In the genomic region with DNA sequence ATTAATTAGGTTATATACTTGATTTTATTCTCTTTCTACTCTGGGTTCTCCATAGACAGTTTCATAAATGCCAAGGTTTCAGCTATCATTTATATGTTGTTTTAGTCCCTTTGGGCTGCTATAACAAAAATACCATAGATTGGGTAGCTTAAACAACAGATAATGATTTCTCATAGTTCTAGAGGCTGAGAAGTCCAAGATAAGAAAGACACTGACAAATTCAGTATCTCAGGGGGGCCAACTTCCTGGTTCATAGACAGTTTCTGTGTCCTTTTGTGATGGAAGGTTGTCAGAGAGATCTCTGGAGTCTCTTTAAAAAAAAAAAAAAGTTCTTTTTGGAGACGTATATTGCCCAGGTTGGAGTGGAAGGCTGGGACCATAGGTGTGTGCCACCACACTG, we compare ENCODE assay signal across 27 cellular contexts.
"Had no signal": no experiment of that assay in that cellular context is flagged by ENCODE, and none has a peak within 500 bp of the region (broad histone marks: within the 10 kb centered on the region; RNA-seq: fewer than 3 reads in every experiment).

No MANE protein-coding gene starts in this region.

- DNase-seq: nephron progenitor cell; occipital lobe; ovary; posterior cingulate gyrus; psoas muscle; right cardiac atrium; right lobe of liver; sigmoid colon; small intestine; stimulated activated CD4-positive, alpha-beta T cell treated with anti-CD3 and anti-CD28 coated beads, Interleukin-15, amount 100 ng/mL, for 24 hours; stimulated activated CD4-positive, alpha-beta T cell treated with anti-CD3 and anti-CD28 coated beads, Interleukin-2, amount 100 ng/mL, for 24 hours; stimulated activated CD4-positive, alpha-beta T cell treated with anti-CD3 and anti-CD28 coated beads, Interleukin-2, amount 100 ng/mL, for 48 hours; stimulated activated CD4-positive, alpha-beta T cell treated with anti-CD3 and anti-CD28 coated beads, Interleukin-4, amount 100 ng/mL, for 24 hours; stimulated activated naive B cell treated with anti-CD40 and anti-IgM and Interleukin-4, amounts not matched to agents 10 μg/mL and 1 μg/mL and 100 μg/mL, for 72 hours; stimulated activated naive CD4-positive, alpha-beta T cell treated with Interleukin-2 at 50 U/mL for 16 hours; stomach; thyroid gland; trophoblast cell; upper lobe of left lung had no signal

- H3K36me3 ChIP-seq: ovary, right lobe of liver, thoracic aorta, thyroid gland, upper lobe of left lung had no signal

- H3K4me2 ChIP-seq: neural progenitor cell had no signal

- FAIRE-seq: small intestine, urothelium cell line had no signal

- H3K9me3 ChIP-seq: ovary, psoas muscle, right lobe of liver, sigmoid colon, stomach, thoracic aorta, thyroid gland, tibial nerve, upper lobe of left lung, vagina had no signal

- H3K4me3 ChIP-seq: neural progenitor cell, ovary, psoas muscle, right lobe of liver, sigmoid colon, stomach, thoracic aorta, thyroid gland, tibial nerve, upper lobe of left lung, vagina had no signal

- H3K27ac ChIP-seq: neural progenitor cell, ovary, parathyroid adenoma, psoas muscle, right lobe of liver, sigmoid colon, stomach, thoracic aorta, thyroid gland, tibial nerve, upper lobe of left lung, vagina had no signal

- H3K9ac ChIP-seq: neural progenitor cell, parathyroid adenoma had no signal

- H2AFZ ChIP-seq: neural progenitor cell, parathyroid adenoma had no signal

- H3K4me1 ChIP-seq: neural progenitor cell, parathyroid adenoma, psoas muscle, right lobe of liver, sigmoid colon, thyroid gland, tibial nerve, upper lobe of left lung, vagina had no signal

- ATAC-seq: natural killer cell treated with Interleukin-12 subunit alpha and Interleukin-12 subunit beta and Interleukin-15 and Interleukin-18, amount 100 ng/mL, for 72 hours; psoas muscle; right cardiac atrium; right lobe of liver; stimulated activated effector memory CD8-positive, alpha-beta T cell treated with anti-CD3 and anti-CD28 coated beads, Interleukin-12 subunit alpha, Interleukin-12 subunit beta, amount 100 ng/mL, for 72 hours; stimulated activated naive B cell treated with anti-CD40 and anti-IgM and Interleukin-4, amounts not matched to agents 10 μg/mL and 1 μg/mL and 100 μg/mL, for 72 hours had no signal

- H3K27me3 ChIP-seq: neural progenitor cell, ovary, right lobe of liver, sigmoid colon, stomach, thyroid gland, tibial nerve, upper lobe of left lung, vagina had no signal
